In the genomic region with DNA sequence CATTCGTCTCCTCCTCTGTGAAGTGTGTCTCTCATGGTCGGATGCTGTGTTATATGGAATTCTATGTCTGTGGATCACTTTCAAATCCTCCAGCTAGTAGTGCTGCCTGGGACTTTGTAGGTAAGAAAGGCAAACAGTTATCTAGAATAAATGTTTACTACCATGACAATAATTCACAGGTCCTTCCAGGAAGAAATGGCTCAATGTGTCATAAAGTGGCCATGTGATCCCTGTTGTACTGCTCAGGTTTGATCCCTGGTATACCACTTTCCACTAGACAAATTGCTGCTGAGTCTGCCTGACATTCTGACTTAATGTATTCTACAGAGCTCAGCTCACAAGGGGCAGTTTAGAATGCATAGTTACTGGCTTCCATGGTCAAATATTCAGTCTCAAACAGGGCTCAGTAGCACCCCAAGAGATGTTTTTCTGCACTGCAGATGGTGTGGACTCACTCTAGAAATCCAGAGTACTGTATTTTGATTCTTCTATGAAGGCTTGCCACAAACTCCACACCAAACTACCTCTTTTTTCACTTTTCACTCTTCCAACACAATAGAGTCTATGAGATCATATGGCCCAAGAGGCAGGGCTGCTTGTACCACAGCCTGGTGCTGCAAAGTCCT, we compare ENCODE assay signal across 13 cellular contexts. TPM values are rescaled to one million over a fixed set of nuclear protein-coding genes. Genes with fewer than 3 reads are reported as not detected.
A peak's percentile ranks its signal among the peaks of the same experiment; 100 is the strongest.
DNase-seq lines count a peak whose midpoint lies in the region; ATAC-seq and TF ChIP-seq lines count a peak whose summit lies in the region.
"Had no signal": no experiment of that assay in that cellular context is flagged by ENCODE, and none has a peak within 500 bp of the region (broad histone marks: within the 10 kb centered on the region; RNA-seq: fewer than 3 reads in every experiment).

No MANE protein-coding gene starts in this region.

- no peaks in the 10 kb centered on the region for H3K4me1 ChIP-seq in heart right ventricle

- WGBS in heart right ventricle, 2 donors: 88 to 93% methylated on average over 2 of the region's 2 CpGs

- TF ChIP-seq CTCF in AG10803 (conservative IDR thresholded peaks at IDR 0.05; ENCODE audit: low read length) (0 out of 2 replicates have a peak, but pooled peaks have one; percentile 13), choroid plexus epithelial cell (conservative IDR thresholded peaks at IDR 0.05; ENCODE audit: low read depth, low read length) (peak; percentile 22), heart right ventricle (IDR thresholded peaks at IDR 0.05) (no peak)

- no peak for DNase-seq in AG10803 (ENCODE audit: low read depth)
- DNase-seq in choroid plexus epithelial cell (ENCODE audit: low read depth): no peak
- no peak for DNase-seq in heart right ventricle
- DNase-seq in NCI-H1930 (lab: John Stamatoyannopoulos, UW): no peak
- DNase-seq in stimulated activated CD4-positive, alpha-beta T cell treated with anti-CD3 and anti-CD28 coated beads, Interleukin-4, amount 100 ng/mL, for 24 hours: no peak
- DNase-seq in glomerular visceral epithelial cell (ENCODE audit: extremely low spot score): no peak
- DNase-seq: NCI-H1417 treated with DMSO at 0.1 percent for 48 hours; stimulated activated CD8-positive, alpha-beta memory T cell treated with anti-CD3 and anti-CD28 coated beads, Interleukin-4, amount 100 ng/mL, for 48 hours had no signal

- H3K36me3 ChIP-seq in heart right ventricle: no peaks in the 10 kb centered on the region

- ATAC-seq in GM18907 (IDR thresholded peaks at IDR 0.05; ENCODE audit: unreplicated experiment) (peak; percentile 61), HG03025 (IDR thresholded peaks at IDR 0.05; ENCODE audit: low FRiP score, unreplicated experiment) (peak; percentile 57), heart right ventricle (no peak)

- peaks cover 0 to 16% (median 0%) of the 10 kb centered on the region in 7 donors for H3K27me3 ChIP-seq in heart right ventricle

- no peak overlapping the region for H3K4me3 ChIP-seq in AG10803 (ENCODE audit: low read length)
- no peak overlapping the region for H3K4me3 ChIP-seq in choroid plexus epithelial cell (ENCODE audit: low read depth, low read length)
- no peak overlapping the region for H3K4me3 ChIP-seq in heart right ventricle
- H3K4me3 ChIP-seq: skin epidermis had no signal

- H3K9me3 ChIP-seq in heart right ventricle: no peaks in the 10 kb centered on the region

- H3K27ac ChIP-seq in heart right ventricle: no peak overlapping the region

- intact Hi-C loops in heart right ventricle (cut with DNase I): no loop called here

RNA-seq across cellular contexts. Expression of a gene that starts 21.8 kb away (rescaled TPM):
- not detected for total RNA-seq in heart right ventricle
- under 1 TPM in 1 of 2 donors, not detected in 1; 0.04 TPM for polyA plus RNA-seq in heart right ventricle
- total RNA-seq: astrocyte, myocyte had no signal

RNA-seq across cellular contexts. Expression of a gene that starts 35.7 kb away (rescaled TPM):
- 1 to 10 TPM; 2.1 to 4.9 (median 3.8) TPM for total RNA-seq in heart right ventricle
- 1 to 10 TPM in 1 of 2 donors, under 1 TPM in 1; 0.93 to 2.2 TPM for polyA plus RNA-seq in heart right ventricle

Comparison
In these comparisons a context has a peak if more than half of its experiments do, and no peak if none do; other contexts are left out.
1. CTCF ChIP-seq: peak in AG10803 (single experiment) and choroid plexus epithelial cell (single experiment); none in heart right ventricle (0 of 9).
2. ATAC-seq: peak in GM18907 (single experiment) and HG03025 (single experiment); none in heart right ventricle (0 of 8).